1 cellular context compared by ENCODE assay signal in the genomic region with DNA sequence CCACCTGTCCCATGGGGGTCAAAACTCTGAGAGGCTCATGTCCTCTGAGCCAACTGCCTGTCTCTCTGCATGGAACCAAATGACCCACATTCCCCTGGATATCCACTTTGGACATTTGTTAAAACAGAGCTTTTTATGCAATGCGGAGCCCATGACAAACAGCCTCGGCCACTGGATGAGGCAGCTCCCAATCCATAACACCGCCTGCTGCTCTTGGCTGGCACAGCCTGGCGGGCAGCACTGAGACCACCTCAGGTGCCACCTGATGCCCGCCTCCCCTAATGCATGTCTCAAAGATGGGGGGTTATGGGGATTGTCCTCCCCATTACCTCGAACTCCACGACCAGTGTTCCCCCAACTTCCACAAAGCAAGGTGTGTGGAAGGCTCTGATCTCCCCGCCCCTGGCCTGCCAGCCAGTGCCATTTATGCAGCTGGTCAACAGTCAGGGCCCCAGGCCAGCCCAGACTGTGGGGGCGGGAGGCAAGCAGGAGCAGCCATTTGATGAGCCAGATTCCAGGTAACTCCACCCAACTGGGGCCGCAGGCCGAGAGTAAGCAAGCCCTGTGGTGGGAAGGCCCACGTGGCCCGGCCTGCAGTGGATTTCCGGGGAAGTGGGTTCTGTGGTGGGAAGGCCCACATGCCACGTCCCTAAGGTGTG.
TF ChIP-seq lines count a peak whose summit lies in the region.

No MANE protein-coding gene starts in this region.

TF ChIP-seq in GM12878, 131 proteins besides CTCF, POLR2A, EP300 and RAD21 (continued from another document):
- TF ChIP-seq, protein P1, sequence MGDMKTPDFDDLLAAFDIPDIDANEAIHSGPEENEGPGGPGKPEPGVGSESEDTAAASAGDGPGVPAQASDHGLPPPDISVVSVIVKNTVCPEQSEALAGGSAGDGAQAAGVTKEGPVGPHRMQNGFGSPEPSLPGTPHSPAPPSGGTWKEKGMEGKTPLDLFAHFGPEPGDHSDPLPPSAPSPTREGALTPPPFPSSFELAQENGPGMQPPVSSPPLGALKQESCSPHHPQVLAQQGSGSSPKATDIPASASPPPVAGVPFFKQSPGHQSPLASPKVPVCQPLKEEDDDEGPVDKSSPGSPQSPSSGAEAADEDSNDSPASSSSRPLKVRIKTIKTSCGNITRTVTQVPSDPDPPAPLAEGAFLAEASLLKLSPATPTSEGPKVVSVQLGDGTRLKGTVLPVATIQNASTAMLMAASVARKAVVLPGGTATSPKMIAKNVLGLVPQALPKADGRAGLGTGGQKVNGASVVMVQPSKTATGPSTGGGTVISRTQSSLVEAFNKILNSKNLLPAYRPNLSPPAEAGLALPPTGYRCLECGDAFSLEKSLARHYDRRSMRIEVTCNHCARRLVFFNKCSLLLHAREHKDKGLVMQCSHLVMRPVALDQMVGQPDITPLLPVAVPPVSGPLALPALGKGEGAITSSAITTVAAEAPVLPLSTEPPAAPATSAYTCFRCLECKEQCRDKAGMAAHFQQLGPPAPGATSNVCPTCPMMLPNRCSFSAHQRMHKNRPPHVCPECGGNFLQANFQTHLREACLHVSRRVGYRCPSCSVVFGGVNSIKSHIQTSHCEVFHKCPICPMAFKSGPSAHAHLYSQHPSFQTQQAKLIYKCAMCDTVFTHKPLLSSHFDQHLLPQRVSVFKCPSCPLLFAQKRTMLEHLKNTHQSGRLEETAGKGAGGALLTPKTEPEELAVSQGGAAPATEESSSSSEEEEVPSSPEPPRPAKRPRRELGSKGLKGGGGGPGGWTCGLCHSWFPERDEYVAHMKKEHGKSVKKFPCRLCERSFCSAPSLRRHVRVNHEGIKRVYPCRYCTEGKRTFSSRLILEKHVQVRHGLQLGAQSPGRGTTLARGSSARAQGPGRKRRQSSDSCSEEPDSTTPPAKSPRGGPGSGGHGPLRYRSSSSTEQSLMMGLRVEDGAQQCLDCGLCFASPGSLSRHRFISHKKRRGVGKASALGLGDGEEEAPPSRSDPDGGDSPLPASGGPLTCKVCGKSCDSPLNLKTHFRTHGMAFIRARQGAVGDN (IDR thresholded peaks at IDR 0.05): no peak
- no peak for TF ChIP-seq NBN (IDR thresholded peaks at IDR 0.05)
TF ChIP-seq in GM12878: peak in this region for 0.
